Comparison of ENCODE assay signal across 8 cellular contexts in genomic region chr1:58874757-58875755, GRCh38.
A peak's percentile ranks its signal among the peaks of the same experiment; 100 is the strongest.
DNase-seq lines count a peak whose midpoint lies in the region; ATAC-seq and TF ChIP-seq lines count a peak whose summit lies in the region.

No MANE protein-coding gene starts in this region.

- H3K4me3 ChIP-seq in HUES48 (ENCODE audit: low read depth, low read length) = no peak overlapping the region
- H3K4me3 ChIP-seq in right cardiac atrium (ENCODE audit: low read length) = no peak overlapping the region
- peak overlapping the region; percentile 5 to 36 (median 12) for H3K4me3 ChIP-seq in skeletal muscle tissue (ENCODE audit: low read length in 3 of 3)

- peak overlapping the region; percentile 2; the same call in 1 of the 2 replicates for H3K9ac ChIP-seq in HUES48 (ENCODE audit: low read depth, low read length)
- H3K9ac ChIP-seq in skeletal muscle tissue (ENCODE audit: low read depth in 1 of 3, low read length in 3 of 3) = peak overlapping the region in 2 of 3 donors; percentile 60 to 63

- H3K4me1 ChIP-seq in HUES48 (ENCODE audit: control insufficient read depth, insufficient read depth, low read length) = peaks cover 10% of the 10 kb centered on the region
- H3K4me1 ChIP-seq in right cardiac atrium (ENCODE audit: control insufficient read depth, insufficient read depth, low read length) = peaks cover 6% of the 10 kb centered on the region
- peaks cover 18 to 19% (median 19%) of the 10 kb centered on the region in 3 donors for H3K4me1 ChIP-seq in skeletal muscle tissue (ENCODE audit: control insufficient read depth in 3 of 3, insufficient read depth in 3 of 3, low read length in 3 of 3)

- peak overlapping the region; percentile 65 for H3K27ac ChIP-seq in HUES48 (ENCODE audit: low read depth, low read length)
- H3K27ac ChIP-seq in VCaP = peak overlapping the region; percentile 86
- peak overlapping the region; percentile 82 for H3K27ac ChIP-seq in right cardiac atrium (ENCODE audit: low read length)
- H3K27ac ChIP-seq in skeletal muscle tissue (ENCODE audit: low read depth, low read length) = peak overlapping the region; percentile 41

- peak; percentile 83 to 91 (median 85) for DNase-seq in right cardiac atrium
- no peak for DNase-seq in activated CD8-positive, alpha-beta memory T cell treated with anti-CD3 and anti-CD28 coated beads, Interleukin-2, amount 50 U/mL, for 4 hours
- DNase-seq in activated T-cell treated with anti-CD3 and anti-CD28 coated beads, Interleukin-2, amount 50 U/mL, for 48 hours = no peak

- H3K36me3 ChIP-seq in HUES48 (ENCODE audit: control insufficient read depth, insufficient read depth, low read length) (no peaks in the 10 kb centered on the region), skeletal muscle tissue (ENCODE audit: control insufficient read depth in 3 of 3, insufficient read depth in 3 of 3, low read length in 3 of 3) (no peaks in the 10 kb centered on the region)

- H3K9me3 ChIP-seq in HUES48 (ENCODE audit: control insufficient read depth, insufficient read depth, low read length) = no peaks in the 10 kb centered on the region
- H3K9me3 ChIP-seq in right cardiac atrium (ENCODE audit: control insufficient read depth, low read length) = no peaks in the 10 kb centered on the region
- no peaks in the 10 kb centered on the region for H3K9me3 ChIP-seq in skeletal muscle tissue (ENCODE audit: control insufficient read depth in 3 of 3, low read length in 3 of 3)

- no peak for TF ChIP-seq CTCF in VCaP (conservative IDR thresholded peaks at IDR 0.05)

- ATAC-seq in right cardiac atrium = peak; percentile 86 to 92
- no peak for ATAC-seq in GM19467 (IDR thresholded peaks at IDR 0.05; ENCODE audit: unreplicated experiment)
- no peak for ATAC-seq in HG03139 (IDR thresholded peaks at IDR 0.05; ENCODE audit: unreplicated experiment)

- intact Hi-C loops in right cardiac atrium (cut with DNase I) = no loop called here

- 28% methylated on average over 12 of the region's 12 CpGs for WGBS in right cardiac atrium

- H3K27me3 ChIP-seq in HUES48 (ENCODE audit: control insufficient read depth, insufficient read depth, low read length) = no peaks in the 10 kb centered on the region
- no peaks in the 10 kb centered on the region for H3K27me3 ChIP-seq in right cardiac atrium (ENCODE audit: control insufficient read depth, insufficient read depth)
- no peaks in the 10 kb centered on the region for H3K27me3 ChIP-seq in skeletal muscle tissue (ENCODE audit: control insufficient read depth in 3 of 3, insufficient read depth in 3 of 3, low read length in 3 of 3)

Comparison
In these comparisons a context has a peak if more than half of its experiments do, and no peak if none do; other contexts are left out.
1. H3K4me3 ChIP-seq: peak in skeletal muscle tissue (3 of 3); none in HUES48 (single experiment) and right cardiac atrium (single experiment).
2. ATAC-seq: peak in right cardiac atrium (2 of 2); none in GM19467 (single experiment) and HG03139 (single experiment).
3. DNase-seq: peak in right cardiac atrium (3 of 3); none in activated CD8-positive, alpha-beta memory T cell treated with anti-CD3 and anti-CD28 coated beads, Interleukin-2, amount 50 U/mL, for 4 hours (single experiment) and activated T-cell treated with anti-CD3 and anti-CD28 coated beads, Interleukin-2, amount 50 U/mL, for 48 hours (0 of 2).
4. Peak in every context shown above with its lines, with median percentiles within 50 percentile points of each other: H3K27ac ChIP-seq.